In genomic region chr9:105713260-105713938, GRCh38 we compare ENCODE assay signal across 20 cellular contexts. TPM values are rescaled to one million over a fixed set of nuclear protein-coding genes. Genes with fewer than 3 reads are reported as not detected.
A peak's percentile ranks its signal among the peaks of the same experiment; 100 is the strongest.
DNase-seq lines count a peak whose midpoint lies in the region; ATAC-seq and TF ChIP-seq lines count a peak whose summit lies in the region.
"Had no signal": no experiment of that assay in that cellular context is flagged by ENCODE, and none has a peak within 500 bp of the region (broad histone marks: within the 10 kb centered on the region; RNA-seq: fewer than 3 reads in every experiment).

No MANE protein-coding gene starts in this region.

- H3K4me1 Mint-ChIP-seq in WTC11 = no peaks in the 10 kb centered on the region
- peaks cover 0 to 14% (median 5%) of the 10 kb centered on the region in 7 donors for H3K4me1 Mint-ChIP-seq in naive thymus-derived CD4-positive, alpha-beta T cell
- H3K4me1 Mint-ChIP-seq in activated CD4-positive, alpha-beta T cell treated with anti-CD3 and anti-CD28 coated beads, Interleukin-2, amount 10 ng/mL, durations not matched to agents 7 days and 5 days = peaks cover 7% of the 10 kb centered on the region

- TF ChIP-seq CTCF in WTC11 (IDR thresholded peaks at IDR 0.05) (no peak), upper lobe of right lung (IDR thresholded peaks at IDR 0.05) (no peak)

- H3K27me3 Mint-ChIP-seq in WTC11 (ENCODE audit: low read depth) = no peaks in the 10 kb centered on the region
- H3K27me3 Mint-ChIP-seq in naive thymus-derived CD4-positive, alpha-beta T cell = no peaks in the 10 kb centered on the region
- H3K27me3 Mint-ChIP-seq in activated CD4-positive, alpha-beta T cell treated with anti-CD3 and anti-CD28 coated beads, Interleukin-2, amount 10 ng/mL, durations not matched to agents 7 days and 5 days = no peaks in the 10 kb centered on the region
- H3K27me3 Mint-ChIP-seq: B cell; CD4-positive, alpha-beta T cell had no signal

- no peak overlapping the region for H3K4me3 ChIP-seq in right cardiac atrium (ENCODE audit: low read length)
- no peak overlapping the region for H3K4me3 ChIP-seq in naive thymus-derived CD4-positive, alpha-beta T cell (ENCODE audit: low read length)
- H3K4me3 ChIP-seq in upper lobe of right lung = no peak overlapping the region

- H3K9me3 ChIP-seq in right cardiac atrium (ENCODE audit: control insufficient read depth, low read length) (no peaks in the 10 kb centered on the region), upper lobe of right lung (no peaks in the 10 kb centered on the region)
- no peaks in the 10 kb centered on the region for H3K9me3 ChIP-seq in naive thymus-derived CD4-positive, alpha-beta T cell (ENCODE audit: control insufficient read depth in 2 of 3, low read length in 3 of 3)

- WGBS in right cardiac atrium = 98% methylated on average over 10 of the region's 10 CpGs

- H3K27me3 ChIP-seq in right cardiac atrium (ENCODE audit: control insufficient read depth, insufficient read depth) = no peaks in the 10 kb centered on the region
- H3K27me3 ChIP-seq in naive thymus-derived CD4-positive, alpha-beta T cell (ENCODE audit: control insufficient read depth in 2 of 2, insufficient read depth in 2 of 2, low read length in 2 of 2) = no peaks in the 10 kb centered on the region
- H3K27me3 ChIP-seq in upper lobe of right lung = no peaks in the 10 kb centered on the region

- H3K27ac ChIP-seq in right cardiac atrium (ENCODE audit: low read length) (no peak overlapping the region), upper lobe of right lung (no peak overlapping the region)
- H3K27ac ChIP-seq in naive thymus-derived CD4-positive, alpha-beta T cell (ENCODE audit: low read depth, low read length) = no peak overlapping the region
- H3K27ac ChIP-seq: HL-60 had no signal

- peaks cover 0 to 20% (median 0%) of the 10 kb centered on the region in 3 experiments for H3K36me3 ChIP-seq in naive thymus-derived CD4-positive, alpha-beta T cell (ENCODE audit: control insufficient read depth in 2 of 3, insufficient read depth in 3 of 3, low read length in 3 of 3)
- no peaks in the 10 kb centered on the region for H3K36me3 ChIP-seq in upper lobe of right lung

- CTCF ChIA-PET in WTC11 (lab: Charles Lee) = interaction anchor here (1.2 to 1.9 kb wide), 4 partner anchors 23 to 238 kb away, joined by 3 to 6 read pairs (median 5); no protein-coding TSS in a partner anchor
- CTCF ChIA-PET in naive thymus-derived CD4-positive, alpha-beta T cell (lab: Charles Lee) = no interaction called here
- CTCF ChIA-PET in activated CD4-positive, alpha-beta T cell treated with anti-CD3 and anti-CD28 coated beads, Interleukin-2, amount 10 ng/mL, durations not matched to agents 7 days and 5 days (lab: Charles Lee) = no interaction called here

- H3K4me1 ChIP-seq in right cardiac atrium (ENCODE audit: control insufficient read depth, insufficient read depth, low read length) = peaks cover 3% of the 10 kb centered on the region
- H3K4me1 ChIP-seq in naive thymus-derived CD4-positive, alpha-beta T cell (ENCODE audit: control insufficient read depth in 2 of 2, insufficient read depth in 2 of 2, low read length in 2 of 2) = no peaks in the 10 kb centered on the region
- H3K4me1 ChIP-seq in upper lobe of right lung = no peaks in the 10 kb centered on the region

- H3K4me3 Mint-ChIP-seq in WTC11 = no peak overlapping the region
- H3K4me3 Mint-ChIP-seq in naive thymus-derived CD4-positive, alpha-beta T cell = no peak overlapping the region
- H3K4me3 Mint-ChIP-seq in activated CD4-positive, alpha-beta T cell treated with anti-CD3 and anti-CD28 coated beads, Interleukin-2, amount 10 ng/mL, durations not matched to agents 7 days and 5 days = no peak overlapping the region
- H3K4me3 Mint-ChIP-seq: B cell; CD4-positive, alpha-beta T cell had no signal

- ATAC-seq in right cardiac atrium (peak; percentile 15 to 16), left cardiac atrium (no peak), WTC11 (peak; percentile 63), upper lobe of right lung (peak; percentile 24)
- ATAC-seq in naive thymus-derived CD4-positive, alpha-beta T cell = peak; percentile 18

- POLR2A ChIA-PET in WTC11 (lab: Charles Lee) = no interaction called here
- POLR2A ChIA-PET in naive thymus-derived CD4-positive, alpha-beta T cell (lab: Charles Lee) = no interaction called here
- POLR2A ChIA-PET in activated CD4-positive, alpha-beta T cell treated with anti-CD3 and anti-CD28 coated beads, Interleukin-2, amount 10 ng/mL, durations not matched to agents 7 days and 5 days (lab: Charles Lee) = no interaction called here

- H3K36me3 Mint-ChIP-seq in WTC11 = no peaks in the 10 kb centered on the region
- H3K36me3 Mint-ChIP-seq in naive thymus-derived CD4-positive, alpha-beta T cell = peaks cover 0 to 20% (median 12%) of the 10 kb centered on the region in 5 donors
- peaks cover 2% of the 10 kb centered on the region for H3K36me3 Mint-ChIP-seq in activated CD4-positive, alpha-beta T cell treated with anti-CD3 and anti-CD28 coated beads, Interleukin-2, amount 10 ng/mL, durations not matched to agents 7 days and 5 days (ENCODE audit: low read depth)

- DNase-seq in right cardiac atrium (peak in 2 of 3 donors; percentile 40 to 45), left cardiac atrium (no peak), WTC11 (ENCODE audit: low spot score) (no peak), upper lobe of right lung (no peak), NCI-H446 treated with DMSO at 0.1 percent for 48 hours (lab: John Stamatoyannopoulos, UW) (no peak), COLO829 (ENCODE audit: low spot score) (no peak)
- DNase-seq in naive thymus-derived CD4-positive, alpha-beta T cell = no peak
- DNase-seq in activated CD4-positive, alpha-beta T cell treated with anti-CD3 and anti-CD28 coated beads, Interleukin-2, amount 10 ng/mL, durations not matched to agents 7 days and 5 days = no peak
- DNase-seq: ACHN; C1 segment of cervical spinal cord; CD4-positive, alpha-beta T cell; DMS153; DMS79 treated with DMSO at 0.1 percent for 48 hours; EL; GDM1; GOT3; HCEC 1CT had no signal

- intact Hi-C loops in right cardiac atrium (cut with DNase I) (loop anchor here in 2 of 4 donors (10.0 kb wide), 2 partner anchors 59 to 69 kb away; no protein-coding TSS in a partner anchor), left cardiac atrium (cut with DNase I) (no loop called here), upper lobe of right lung (cut with DNase I) (no loop called here)
- intact Hi-C loops in naive thymus-derived CD4-positive, alpha-beta T cell (cut with micrococcal nuclease) = no loop called here

- no peaks in the 10 kb centered on the region for H3K9me3 Mint-ChIP-seq in WTC11
- no peaks in the 10 kb centered on the region for H3K9me3 Mint-ChIP-seq in naive thymus-derived CD4-positive, alpha-beta T cell
- H3K9me3 Mint-ChIP-seq in activated CD4-positive, alpha-beta T cell treated with anti-CD3 and anti-CD28 coated beads, Interleukin-2, amount 10 ng/mL, durations not matched to agents 7 days and 5 days = no peaks in the 10 kb centered on the region
- H3K9me3 Mint-ChIP-seq: CD4-positive, alpha-beta T cell had no signal

- H3K27ac Mint-ChIP-seq in WTC11 = no peak overlapping the region
- H3K27ac Mint-ChIP-seq in naive thymus-derived CD4-positive, alpha-beta T cell = no peak overlapping the region
- H3K27ac Mint-ChIP-seq in activated CD4-positive, alpha-beta T cell treated with anti-CD3 and anti-CD28 coated beads, Interleukin-2, amount 10 ng/mL, durations not matched to agents 7 days and 5 days = no peak overlapping the region
- H3K27ac Mint-ChIP-seq: B cell; CD4-positive, alpha-beta T cell had no signal

TF ChIP-seq in WTC11, 78 proteins besides CTCF, POLR2A, EP300 and RAD21:
- TF ChIP-seq ZNF512 (CRISPR knock-in tag; IDR thresholded peaks at IDR 0.05; ENCODE audit: borderline replicate concordance) = no peak
- no peak for TF ChIP-seq CDX4 (CRISPR knock-in tag; IDR thresholded peaks at IDR 0.05; ENCODE audit: borderline replicate concordance)
- TF ChIP-seq JUN (CRISPR knock-in tag; IDR thresholded peaks at IDR 0.05) = no peak
- TF ChIP-seq NFE2L1 (CRISPR knock-in tag; IDR thresholded peaks at IDR 0.05) = no peak
- TF ChIP-seq SMAD4 (CRISPR knock-in tag; IDR thresholded peaks at IDR 0.05) = no peak

RNA-seq across cellular contexts. Expression of gene TMEM38B, which starts 19.1 kb away (rescaled TPM):
- total RNA-seq in right cardiac atrium (10 to 100 TPM; 54.6 to 88.9 (median 68.8) TPM), left cardiac atrium (10 to 100 TPM; 47.8 to 49.0 TPM), WTC11 (2021) (15.7 to 17.9 TPM (median 17.6 TPM) in 3 replicates), upper lobe of right lung (15.9 TPM)
- 32.4 TPM for polyA plus RNA-seq in right cardiac atrium
- total RNA-seq in naive thymus-derived CD4-positive, alpha-beta T cell = 10 to 100 TPM in 4 of 5 experiments, 1 to 10 TPM in 1; 5.8 to 21.0 (median 15.2) TPM
- polyA plus RNA-seq in naive thymus-derived CD4-positive, alpha-beta T cell = 10 to 100 TPM; 20.4 to 31.4 TPM
- 10 to 100 TPM in 1 of 2 experiments, 1 to 10 TPM in 1; 8.7 to 14.2 TPM for total RNA-seq in activated CD4-positive, alpha-beta T cell treated with anti-CD3 and anti-CD28 coated beads, Interleukin-2, amount 10 ng/mL, durations not matched to agents 7 days and 5 days

RNA-seq across cellular contexts. Expression of gene TAL2, which starts 51.1 kb away (rescaled TPM):
- not detected for total RNA-seq in right cardiac atrium
- 0.16 TPM for polyA plus RNA-seq in right cardiac atrium
- under 1 TPM in 1 of 2 donors, not detected in 1; 0.50 TPM for total RNA-seq in left cardiac atrium
- 0.41 TPM in 1 of 3 replicates, not detected in the others for total RNA-seq in WTC11 (2021)
- under 1 TPM in 1 of 5 experiments, not detected in 4; 0.36 TPM for total RNA-seq in naive thymus-derived CD4-positive, alpha-beta T cell
- not detected for polyA plus RNA-seq in naive thymus-derived CD4-positive, alpha-beta T cell
- total RNA-seq in upper lobe of right lung = not detected
- total RNA-seq in activated CD4-positive, alpha-beta T cell treated with anti-CD3 and anti-CD28 coated beads, Interleukin-2, amount 10 ng/mL, durations not matched to agents 7 days and 5 days = not detected
- total RNA-seq: A172; CD4-positive, alpha-beta T cell had no signal

Comparison
In these comparisons a context has a peak if more than half of its experiments do, and no peak if none do; other contexts are left out.
1. ATAC-seq: peak in right cardiac atrium (2 of 2), WTC11 (single experiment), naive thymus-derived CD4-positive, alpha-beta T cell (single experiment) and upper lobe of right lung (single experiment); none in left cardiac atrium (0 of 2).
2. DNase-seq: peak in right cardiac atrium (2 of 3); none in left cardiac atrium (single experiment), WTC11 (single experiment), naive thymus-derived CD4-positive, alpha-beta T cell (0 of 9), upper lobe of right lung (single experiment), NCI-H446 treated with DMSO at 0.1 percent for 48 hours (single experiment), activated CD4-positive, alpha-beta T cell treated with anti-CD3 and anti-CD28 coated beads, Interleukin-2, amount 10 ng/mL, durations not matched to agents 7 days and 5 days (single experiment) and COLO829 (single experiment).